25 cellular contexts compared by ENCODE assay signal in genomic region chr13:26060366-26060765, GRCh38. TPM values are rescaled to one million over a fixed set of nuclear protein-coding genes. Genes with fewer than 3 reads are reported as not detected.
"Had no signal": no experiment of that assay in that cellular context is flagged by ENCODE, and none has a peak within 500 bp of the region (broad histone marks: within the 10 kb centered on the region; RNA-seq: fewer than 3 reads in every experiment).

No MANE protein-coding gene starts in this region.

- H2AFZ ChIP-seq: parathyroid adenoma had no signal

- H3K36me3 ChIP-seq: esophagus muscularis mucosa, gastrocnemius medialis, heart right ventricle, left ventricle myocardium inferior, lower lobe of right lung, prostate gland, right lobe of liver, spleen, tibial artery, upper lobe of left lung, uterus had no signal

- H3K9ac ChIP-seq: parathyroid adenoma had no signal

- H3K4me3 ChIP-seq: esophagus muscularis mucosa, gastrocnemius medialis, heart right ventricle, left ventricle myocardium inferior, lower lobe of right lung, prostate gland, right lobe of liver, spleen, tibial artery, upper lobe of left lung, uterus had no signal

- H3K4me1 Mint-ChIP-seq: memory B cell; stimulated activated memory B cell treated with anti-CD40 and anti-IgM and Interleukin-4, amounts not matched to agents 10 μg/mL and 1 μg/mL and 100 μg/mL, for 72 hours had no signal

- H3K27ac ChIP-seq: epithelial cell of prostate, esophagus muscularis mucosa, gastrocnemius medialis, heart right ventricle, left ventricle myocardium inferior, lower lobe of right lung, parathyroid adenoma, prostate gland, right lobe of liver, spleen, tibial artery, upper lobe of left lung, uterus had no signal

- H3K9me3 ChIP-seq: esophagus muscularis mucosa, gastrocnemius medialis, heart right ventricle, left ventricle myocardium inferior, lower lobe of right lung, prostate gland, right lobe of liver, spleen, tibial artery, upper lobe of left lung, uterus had no signal

- H3K79me2 ChIP-seq: parathyroid adenoma had no signal

- H3K4me3 Mint-ChIP-seq: memory B cell; naive thymus-derived CD8-positive, alpha-beta T cell; stimulated activated memory B cell treated with anti-CD40 and anti-IgM and Interleukin-4, amounts not matched to agents 10 μg/mL and 1 μg/mL and 100 μg/mL, for 72 hours; stimulated activated naive CD8-positive, alpha-beta T cell treated with anti-CD3 and anti-CD28 coated beads, Interleukin-15, Interleukin-2, amounts not matched to agents 100 ng/mL and 50 ng/mL, for 24 hours had no signal

- H3K27ac Mint-ChIP-seq: memory B cell; naive thymus-derived CD8-positive, alpha-beta T cell; stimulated activated memory B cell treated with anti-CD40 and anti-IgM and Interleukin-4, amounts not matched to agents 10 μg/mL and 1 μg/mL and 100 μg/mL, for 72 hours; stimulated activated naive CD8-positive, alpha-beta T cell treated with anti-CD3 and anti-CD28 coated beads, Interleukin-15, Interleukin-2, amounts not matched to agents 100 ng/mL and 50 ng/mL, for 24 hours had no signal

- H3K27me3 ChIP-seq: gastrocnemius medialis, right lobe of liver, tibial artery, upper lobe of left lung, uterus had no signal

- ATAC-seq: heart right ventricle; lower lobe of right lung; naive thymus-derived CD8-positive, alpha-beta T cell; right lobe of liver; stimulated activated memory B cell treated with anti-CD40 and anti-IgM and Interleukin-4, amounts not matched to agents 10 μg/mL and 1 μg/mL and 100 μg/mL, for 72 hours had no signal

- DNase-seq: effector memory CD4-positive, alpha-beta T cell; gastrocnemius medialis; heart right ventricle; islet precursor cell; left ventricle myocardium inferior; lower lobe of right lung; naive thymus-derived CD8-positive, alpha-beta T cell; occipital lobe; retina; right lobe of liver; spleen; stimulated activated CD4-positive, alpha-beta T cell treated with anti-CD3 and anti-CD28 coated beads, Interleukin-15, amount 100 ng/mL, for 24 hours; stimulated activated CD4-positive, alpha-beta T cell treated with anti-CD3 and anti-CD28 coated beads, Interleukin-1b, Interleukin-23, amount 100 ng/mL, for 48 hours; stimulated activated CD4-positive, alpha-beta T cell treated with anti-CD3 and anti-CD28 coated beads, Interleukin-4, amount 100 ng/mL, for 24 hours; tibial artery; upper lobe of left lung; uterus had no signal

- H3K4me1 ChIP-seq: esophagus muscularis mucosa, heart right ventricle, left ventricle myocardium inferior, lower lobe of right lung, parathyroid adenoma, prostate gland, right lobe of liver, spleen, tibial artery, upper lobe of left lung, uterus had no signal

- H3K36me3 Mint-ChIP-seq: memory B cell; naive thymus-derived CD8-positive, alpha-beta T cell; stimulated activated memory B cell treated with anti-CD40 and anti-IgM and Interleukin-4, amounts not matched to agents 10 μg/mL and 1 μg/mL and 100 μg/mL, for 72 hours had no signal

- H3K9me3 Mint-ChIP-seq: memory B cell; naive thymus-derived CD8-positive, alpha-beta T cell; stimulated activated memory B cell treated with anti-CD40 and anti-IgM and Interleukin-4, amounts not matched to agents 10 μg/mL and 1 μg/mL and 100 μg/mL, for 72 hours; stimulated activated naive CD8-positive, alpha-beta T cell treated with anti-CD3 and anti-CD28 coated beads, Interleukin-15, Interleukin-2, amounts not matched to agents 100 ng/mL and 50 ng/mL, for 24 hours had no signal

RNA-seq across cellular contexts. Expression of gene SHISA2, which starts 8.6 kb away (rescaled TPM):
- total RNA-seq: fibroblast of villous mesenchyme had no signal
